Comparison of ENCODE assay signal across 8 cellular contexts in genomic region chr1:36411674-36412648, GRCh38. TPM values are rescaled to one million over a fixed set of nuclear protein-coding genes. Genes with fewer than 3 reads are reported as not detected.
DNase-seq lines count a peak whose midpoint lies in the region; ATAC-seq, FAIRE-seq and TF ChIP-seq lines count a peak whose summit lies in the region.

No MANE protein-coding gene starts in this region.

- H3K9me3 Mint-ChIP-seq in activated naive CD4-positive, alpha-beta T cell treated with anti-CD3 and anti-CD28 coated beads, Interleukin-2, amount 50 U/mL, for 24 hours: no peaks in the 10 kb centered on the region
- peaks cover 3% of the 10 kb centered on the region for H3K9me3 Mint-ChIP-seq in natural killer cell treated with Interleukin-12 subunit alpha and Interleukin-12 subunit beta and Interleukin-15 and Interleukin-18, amount 100 ng/mL, for 72 hours
- H3K9me3 Mint-ChIP-seq in glutamatergic neuron (ENCODE audit: unreplicated experiment) (peaks cover 6% of the 10 kb centered on the region), HFFc6 (peaks cover 7% of the 10 kb centered on the region; the same call in 1 of the 2 replicates)

- H3K27me3 Mint-ChIP-seq in activated naive CD4-positive, alpha-beta T cell treated with anti-CD3 and anti-CD28 coated beads, Interleukin-2, amount 50 U/mL, for 24 hours: no peaks in the 10 kb centered on the region
- H3K27me3 Mint-ChIP-seq in natural killer cell treated with Interleukin-12 subunit alpha and Interleukin-12 subunit beta and Interleukin-15 and Interleukin-18, amount 100 ng/mL, for 72 hours: no peaks in the 10 kb centered on the region
- H3K27me3 Mint-ChIP-seq in glutamatergic neuron (ENCODE audit: unreplicated experiment): peaks cover 3% of the 10 kb centered on the region
- peaks cover 2% of the 10 kb centered on the region; the same call in 1 of the 2 replicates for H3K27me3 Mint-ChIP-seq in HFFc6 (ENCODE audit: insufficient read depth)

- H3K4me3 Mint-ChIP-seq in activated naive CD4-positive, alpha-beta T cell treated with anti-CD3 and anti-CD28 coated beads, Interleukin-2, amount 50 U/mL, for 24 hours: no peak overlapping the region
- no peak overlapping the region for H3K4me3 Mint-ChIP-seq in natural killer cell treated with Interleukin-12 subunit alpha and Interleukin-12 subunit beta and Interleukin-15 and Interleukin-18, amount 100 ng/mL, for 72 hours
- H3K4me3 Mint-ChIP-seq in glutamatergic neuron (ENCODE audit: unreplicated experiment) (no peak overlapping the region), HFFc6 (no peak overlapping the region)

- H3K4me3 ChIP-seq in GM12865 (ENCODE audit: low read depth, low read length): no peak overlapping the region

- TF ChIP-seq CTCF in GM12865 (IDR thresholded peaks at IDR 0.05; ENCODE audit: insufficient read depth, low read depth, low read length, missing control alignments): no peak
- TF ChIP-seq CTCF in glutamatergic neuron (IDR thresholded peaks at IDR 0.05; ENCODE audit: partially characterized antibody, unreplicated experiment): no peak
- TF ChIP-seq CTCF in HFFc6 (IDR thresholded peaks at IDR 0.05): no peak
- TF ChIP-seq CTCF in D721Med (IDR thresholded peaks at IDR 0.05; ENCODE audit: insufficient read depth, missing control alignments): no peak

- FAIRE-seq in D721Med (lab: Jason Lieb, UNC): no peak

- H3K36me3 Mint-ChIP-seq in activated naive CD4-positive, alpha-beta T cell treated with anti-CD3 and anti-CD28 coated beads, Interleukin-2, amount 50 U/mL, for 24 hours: no peaks in the 10 kb centered on the region
- no peaks in the 10 kb centered on the region for H3K36me3 Mint-ChIP-seq in natural killer cell treated with Interleukin-12 subunit alpha and Interleukin-12 subunit beta and Interleukin-15 and Interleukin-18, amount 100 ng/mL, for 72 hours
- H3K36me3 Mint-ChIP-seq in glutamatergic neuron (ENCODE audit: unreplicated experiment) (peaks cover 5% of the 10 kb centered on the region), HFFc6 (ENCODE audit: low read depth) (peaks cover 9% of the 10 kb centered on the region; the same call in 1 of the 2 replicates)

- peaks cover 23% of the 10 kb centered on the region for H3K4me1 Mint-ChIP-seq in activated naive CD4-positive, alpha-beta T cell treated with anti-CD3 and anti-CD28 coated beads, Interleukin-2, amount 50 U/mL, for 24 hours
- H3K4me1 Mint-ChIP-seq in natural killer cell treated with Interleukin-12 subunit alpha and Interleukin-12 subunit beta and Interleukin-15 and Interleukin-18, amount 100 ng/mL, for 72 hours (ENCODE audit: low read depth in 2 of 2): peaks cover 11 to 18% of the 10 kb centered on the region in 2 donors
- H3K4me1 Mint-ChIP-seq in glutamatergic neuron (ENCODE audit: low read depth, unreplicated experiment): no peaks in the 10 kb centered on the region
- peaks cover 20% of the 10 kb centered on the region for H3K4me1 Mint-ChIP-seq in HFFc6 (ENCODE audit: low read depth)

- peak; percentile 93 to 96 for ATAC-seq in natural killer cell treated with Interleukin-12 subunit alpha and Interleukin-12 subunit beta and Interleukin-15 and Interleukin-18, amount 100 ng/mL, for 72 hours
- ATAC-seq in HG03439 (IDR thresholded peaks at IDR 0.05; ENCODE audit: unreplicated experiment): no peak

- H3K27ac Mint-ChIP-seq in activated naive CD4-positive, alpha-beta T cell treated with anti-CD3 and anti-CD28 coated beads, Interleukin-2, amount 50 U/mL, for 24 hours: peak overlapping the region; percentile 63
- H3K27ac Mint-ChIP-seq in natural killer cell treated with Interleukin-12 subunit alpha and Interleukin-12 subunit beta and Interleukin-15 and Interleukin-18, amount 100 ng/mL, for 72 hours: peak overlapping the region; percentile 10 to 90
- H3K27ac Mint-ChIP-seq in glutamatergic neuron (ENCODE audit: unreplicated experiment) (no peak overlapping the region), HFFc6 (no peak overlapping the region)

- peak; percentile 61 for DNase-seq in GM12865 (ENCODE audit: low read depth)
- peak; percentile 50 for DNase-seq in NCI-H510A treated with DMSO at 0.1 percent for 48 hours (lab: John Stamatoyannopoulos, UW)
- peak; percentile 80 for DNase-seq in natural killer cell treated with Interleukin-12 subunit alpha and Interleukin-12 subunit beta and Interleukin-15 and Interleukin-18, amount 100 ng/mL, for 72 hours (ENCODE audit: low spot score)
- DNase-seq in glutamatergic neuron: no peak
- no peak for DNase-seq in HFFc6
- DNase-seq in D721Med (ENCODE audit: insufficient read length, low spot score): no peak

RNA-seq across cellular contexts. Expression of gene LSM10, which starts 14.3 kb away (rescaled TPM):
- total RNA-seq in natural killer cell treated with Interleukin-12 subunit alpha and Interleukin-12 subunit beta and Interleukin-15 and Interleukin-18, amount 100 ng/mL, for 72 hours: 10 to 100 TPM; 56.6 to 58.1 TPM
- total RNA-seq in glutamatergic neuron (ENCODE audit: unreplicated experiment): 44.4 TPM
- total RNA-seq in HFFc6 (2021; fragmentation: NEBNext Ultra II Directional; extraction: Animal tissue kit (Norgen Biotek cat#: 25700)): 10 to 100 TPM; 44.6 to 58.7 (median 49.6) TPM

RNA-seq across cellular contexts. Expression of gene STK40, which starts 26.2 kb away (rescaled TPM):
- total RNA-seq in natural killer cell treated with Interleukin-12 subunit alpha and Interleukin-12 subunit beta and Interleukin-15 and Interleukin-18, amount 100 ng/mL, for 72 hours: 10 to 100 TPM; 58.2 to 76.1 TPM
- 52.9 TPM for total RNA-seq in glutamatergic neuron (ENCODE audit: unreplicated experiment)
- 10 to 100 TPM; 24.1 to 26.5 (median 25.1) TPM for total RNA-seq in HFFc6 (2021; fragmentation: NEBNext Ultra II Directional; extraction: Animal tissue kit (Norgen Biotek cat#: 25700))

RNA-seq across cellular contexts. Expression of gene OSCP1, which starts 38.3 kb away (rescaled TPM):
- 1 to 10 TPM in 1 of 2 donors, under 1 TPM in 1; 0.59 to 1.2 TPM for total RNA-seq in natural killer cell treated with Interleukin-12 subunit alpha and Interleukin-12 subunit beta and Interleukin-15 and Interleukin-18, amount 100 ng/mL, for 72 hours
- total RNA-seq in glutamatergic neuron (ENCODE audit: unreplicated experiment): 6.3 TPM
- total RNA-seq in HFFc6 (2021; fragmentation: NEBNext Ultra II Directional; extraction: Animal tissue kit (Norgen Biotek cat#: 25700)): 10 to 100 TPM in 1 of 6 experiments, 1 to 10 TPM in 5; 6.0 to 11.0 (median 7.2) TPM

RNA-seq across cellular contexts. Expression of gene MRPS15, which starts 52.2 kb away (rescaled TPM):
- 100 to 1,000 TPM in 1 of 2 donors, 10 to 100 TPM in 1; 78.8 to 109 TPM for total RNA-seq in natural killer cell treated with Interleukin-12 subunit alpha and Interleukin-12 subunit beta and Interleukin-15 and Interleukin-18, amount 100 ng/mL, for 72 hours
- total RNA-seq in glutamatergic neuron (ENCODE audit: unreplicated experiment): 65.4 TPM
- total RNA-seq in HFFc6 (2021; fragmentation: NEBNext Ultra II Directional; extraction: Animal tissue kit (Norgen Biotek cat#: 25700)): 10 to 100 TPM; 74.1 to 96.1 (median 88.4) TPM

Comparison
In these comparisons a context has a peak if more than half of its experiments do, and no peak if none do; other contexts are left out.
1. DNase-seq: peak in GM12865 (single experiment), NCI-H510A treated with DMSO at 0.1 percent for 48 hours (single experiment) and natural killer cell treated with Interleukin-12 subunit alpha and Interleukin-12 subunit beta and Interleukin-15 and Interleukin-18, amount 100 ng/mL, for 72 hours (single experiment); none in glutamatergic neuron (single experiment), HFFc6 (single experiment) and D721Med (single experiment).
2. H3K27ac Mint-ChIP-seq: peak in activated naive CD4-positive, alpha-beta T cell treated with anti-CD3 and anti-CD28 coated beads, Interleukin-2, amount 50 U/mL, for 24 hours (single experiment) and natural killer cell treated with Interleukin-12 subunit alpha and Interleukin-12 subunit beta and Interleukin-15 and Interleukin-18, amount 100 ng/mL, for 72 hours (2 of 2); none in glutamatergic neuron (single experiment) and HFFc6 (single experiment).